In genomic region chr12:57744194-57744776, GRCh38 we compare ENCODE assay signal across 8 cellular contexts. TPM values are rescaled to one million over a fixed set of nuclear protein-coding genes. Genes with fewer than 3 reads are reported as not detected.
DNase-seq lines count a peak whose midpoint lies in the region; ATAC-seq and TF ChIP-seq lines count a peak whose summit lies in the region.

No MANE protein-coding gene starts in this region.

- no peaks in the 10 kb centered on the region for H3K27me3 Mint-ChIP-seq in naive thymus-derived CD8-positive, alpha-beta T cell

- peaks cover 9% of the 10 kb centered on the region for H3K79me2 ChIP-seq in KMS-11 (ENCODE audit: insufficient read depth, low read depth)

- peaks cover 26 to 64% (median 56%) of the 10 kb centered on the region in 4 donors for H3K4me1 Mint-ChIP-seq in naive thymus-derived CD8-positive, alpha-beta T cell

- peak overlapping the region; percentile 88 to 99 (median 93) for H3K4me3 Mint-ChIP-seq in naive thymus-derived CD8-positive, alpha-beta T cell

- no peak for TF ChIP-seq CTCF in GM10266 (IDR thresholded peaks at IDR 0.05; ENCODE audit: control insufficient read depth, insufficient read depth, low read depth, missing control alignments)
- 0 out of 2 replicates have a peak, but pooled peaks have one; percentile 22 for TF ChIP-seq CTCF in KMS-11 (conservative IDR thresholded peaks at IDR 0.05; ENCODE audit: low read depth, low read length)

- ATAC-seq in GM21737 (IDR thresholded peaks at IDR 0.05; ENCODE audit: unreplicated experiment): peak; percentile 37
- ATAC-seq in naive thymus-derived CD8-positive, alpha-beta T cell: peak; percentile 12 to 43

- peaks cover 0 to 37% (median 10%) of the 10 kb centered on the region in 3 donors for H3K36me3 Mint-ChIP-seq in naive thymus-derived CD8-positive, alpha-beta T cell

- DNase-seq in GM10266 (ENCODE audit: extremely low spot score): peak; percentile 76
- DNase-seq in activated CD4-positive, alpha-beta T cell treated with anti-CD3 and anti-CD28 coated beads, Interleukin-2, amount 50 U/mL, for 4 hours: peak; percentile 59 to 61
- peak; percentile 84 for DNase-seq in epidermal melanocyte (ENCODE audit: insufficient read length, low spot score)
- DNase-seq in naive thymus-derived CD8-positive, alpha-beta T cell: peak in 9 of 10 donors; percentile 49 to 88 (median 78)
- peak; percentile 43 for DNase-seq in superior temporal gyrus (ENCODE audit: extremely low spot score)
- DNase-seq in cerebellar nuclear complex (lab: John Stamatoyannopoulos, UW): no peak

- peak overlapping the region; percentile 76 for H3K9ac ChIP-seq in KMS-11

- peak overlapping the region; percentile 68 for H2AFZ ChIP-seq in KMS-11 (ENCODE audit: low read depth)

- H3K4me3 ChIP-seq in KMS-11 (IDR thresholded peaks at IDR 0.05; ENCODE audit: insufficient read depth, low read depth, low read length): peak overlapping the region; percentile 88

- H3K4me2 ChIP-seq in KMS-11: peak overlapping the region; percentile 71

- no peaks in the 10 kb centered on the region for H3K27me3 ChIP-seq in KMS-11 (ENCODE audit: insufficient read depth, low read depth)

- H3K27ac ChIP-seq in KMS-11: peak overlapping the region; percentile 56

- no peaks in the 10 kb centered on the region for H4K20me1 ChIP-seq in KMS-11 (ENCODE audit: insufficient read depth)

- POLR2A ChIA-PET in naive thymus-derived CD8-positive, alpha-beta T cell (lab: Charles Lee): interaction anchor here (1.0 to 3.2 kb wide), 14 partner anchors 9 to 1115 kb away, joined by 3 to 13 read pairs (median 4); partner anchors contain the start of genes ARHGAP9, DDIT3, EEF1AKMT3 and METTL1

- H3K9me3 Mint-ChIP-seq in naive thymus-derived CD8-positive, alpha-beta T cell: no peaks in the 10 kb centered on the region

- peaks cover 35% of the 10 kb centered on the region for H3K4me1 ChIP-seq in KMS-11 (ENCODE audit: low read depth, poor library complexity, severe bottlenecking)

- H3K27ac Mint-ChIP-seq in naive thymus-derived CD8-positive, alpha-beta T cell: peak overlapping the region; percentile 92 to 99 (median 97)

- H3K36me3 ChIP-seq in KMS-11 (ENCODE audit: insufficient read depth): peaks cover 15% of the 10 kb centered on the region

RNA-seq across cellular contexts. Expression of gene TSPAN31, which starts 0.6 kb away (rescaled TPM):
- 10 to 100 TPM; 22.5 to 24.8 TPM for total RNA-seq in naive thymus-derived CD8-positive, alpha-beta T cell
- 10 to 100 TPM; 42.2 to 53.3 (median 47.3) TPM for polyA plus RNA-seq in naive thymus-derived CD8-positive, alpha-beta T cell

RNA-seq across cellular contexts. Expression of gene AGAP2, which starts 5.7 kb away (rescaled TPM):
- total RNA-seq in naive thymus-derived CD8-positive, alpha-beta T cell: 10 to 100 TPM; 54.4 to 58.8 TPM
- 1 to 10 TPM; 4.3 to 6.9 (median 5.6) TPM for polyA plus RNA-seq in naive thymus-derived CD8-positive, alpha-beta T cell

RNA-seq across cellular contexts. Expression of gene CDK4, which starts 7.8 kb away (rescaled TPM):
- total RNA-seq in naive thymus-derived CD8-positive, alpha-beta T cell: 10 to 100 TPM; 44.6 to 49.0 TPM
- polyA plus RNA-seq in naive thymus-derived CD8-positive, alpha-beta T cell: 100 to 1,000 TPM in 1 of 3 donors, 10 to 100 TPM in 2; 71.3 to 101 (median 80.5) TPM

RNA-seq across cellular contexts. Expression of gene MARCHF9, which starts 10.6 kb away (rescaled TPM):
- total RNA-seq in naive thymus-derived CD8-positive, alpha-beta T cell: 10 to 100 TPM; 59.5 to 64.8 TPM
- 1 to 10 TPM; 2.2 to 6.6 (median 4.5) TPM for polyA plus RNA-seq in naive thymus-derived CD8-positive, alpha-beta T cell

RNA-seq across cellular contexts. Expression of gene CYP27B1, which starts 22.6 kb away (rescaled TPM):
- 1 to 10 TPM; 1.4 to 1.6 TPM for total RNA-seq in naive thymus-derived CD8-positive, alpha-beta T cell
- not detected for polyA plus RNA-seq in naive thymus-derived CD8-positive, alpha-beta T cell

Comparison
In these comparisons a context has a peak if more than half of its experiments do, and no peak if none do; other contexts are left out.
1. DNase-seq: peak in GM10266 (single experiment), activated CD4-positive, alpha-beta T cell treated with anti-CD3 and anti-CD28 coated beads, Interleukin-2, amount 50 U/mL, for 4 hours (2 of 2), epidermal melanocyte (single experiment), naive thymus-derived CD8-positive, alpha-beta T cell (9 of 10) and superior temporal gyrus (single experiment); none in cerebellar nuclear complex (0 of 2).